ENCODE assay signal across 8 cellular contexts in genomic region chr21:36028127-36029069, GRCh38. TPM values are rescaled to one million over a fixed set of nuclear protein-coding genes. Genes with fewer than 3 reads are reported as not detected.
DNase-seq lines count a peak whose midpoint lies in the region; ATAC-seq and TF ChIP-seq lines count a peak whose summit lies in the region.

No MANE protein-coding gene starts in this region.

- H3K27ac ChIP-seq in colonic mucosa (no peak overlapping the region), right lobe of liver (no peak overlapping the region)

- H3K9ac ChIP-seq in colonic mucosa (ENCODE audit: low read depth in 2 of 2, low read length in 2 of 2), result no peak overlapping the region

- H3K4me1 ChIP-seq in colonic mucosa (no peaks in the 10 kb centered on the region), right lobe of liver (no peaks in the 10 kb centered on the region)

- H3K36me3 ChIP-seq in colonic mucosa (no peaks in the 10 kb centered on the region), right lobe of liver (no peaks in the 10 kb centered on the region)

- H3K4me3 ChIP-seq in GM12865 (ENCODE audit: low read depth, low read length) (no peak overlapping the region), colonic mucosa (no peak overlapping the region), right lobe of liver (no peak overlapping the region)

- TF ChIP-seq CTCF in GM12865 (IDR thresholded peaks at IDR 0.05; ENCODE audit: insufficient read depth, low read depth, low read length, missing control alignments) (peak; percentile 96), colonic mucosa (IDR thresholded peaks at IDR 0.05) (peak; percentile 87), right lobe of liver (IDR thresholded peaks at IDR 0.05) (peak; percentile 86 to 98 (median 93))

- H3K9me3 ChIP-seq in colonic mucosa, result no peaks in the 10 kb centered on the region
- no peaks in the 10 kb centered on the region for H3K9me3 ChIP-seq in right lobe of liver

- 18% methylated on average over 21 of the region's 25 CpGs for WGBS in right lobe of liver (ENCODE audit: insufficient coverage, low coverage, low lambda C conversion rate, missing lambda C conversion rate)

- ATAC-seq in HG03103 (IDR thresholded peaks at IDR 0.05; ENCODE audit: low read depth, unreplicated experiment), result peak; percentile 63
- ATAC-seq in right lobe of liver, result peak; percentile 95 to 100 (median 98)
- no peak for ATAC-seq in HG03469 (IDR thresholded peaks at IDR 0.05; ENCODE audit: unreplicated experiment)

- DNase-seq in GM12865 (ENCODE audit: low read depth), result peak; percentile 73
- peak; percentile 72 to 84 for DNase-seq in NCI-H524 (lab: John Stamatoyannopoulos, UW)
- DNase-seq in activated CD4-positive, alpha-beta T cell treated with anti-CD3 and anti-CD28 coated beads for 48 hours, result peak; percentile 74
- peak; percentile 76 for DNase-seq in colonic mucosa
- peak; percentile 68 to 80 (median 76) for DNase-seq in right lobe of liver
- DNase-seq in stimulated activated CD4-positive, alpha-beta T cell treated with anti-CD3 and anti-CD28 coated beads, TNF-alpha, amount 100 ng/mL, for 48 hours (ENCODE audit: low read depth in 3 of 3), result peak; percentile 21 to 29 (median 26)

- intact Hi-C loops in colonic mucosa (cut with DNase I), result loop anchor here (10.0 kb wide), 1 partner anchor 1274 kb away; no protein-coding TSS in a partner anchor
- intact Hi-C loops in right lobe of liver (cut with DNase I), result no loop called here

- TF ChIP-seq POLR2A in right lobe of liver (IDR thresholded peaks at IDR 0.05), result no peak

- H3K27me3 ChIP-seq in colonic mucosa (no peaks in the 10 kb centered on the region), right lobe of liver (no peaks in the 10 kb centered on the region)

RNA-seq across cellular contexts. Expression of gene SETD4, which starts 31.9 kb away (rescaled TPM):
- total RNA-seq in colonic mucosa, result 10 to 100 TPM; 14.7 to 22.7 TPM
- total RNA-seq in right lobe of liver, result 10 to 100 TPM in 1 of 6 experiments, 1 to 10 TPM in 5; 5.0 to 10.4 (median 7.3) TPM

RNA-seq across cellular contexts. Expression of gene CBR1, which starts 41.4 kb away (rescaled TPM):
- total RNA-seq in colonic mucosa (100 to 1,000 TPM in 1 of 2 donors, 10 to 100 TPM in 1; 81.6 to 131 TPM), right lobe of liver (100 to 1,000 TPM in 4 of 6 experiments, 10 to 100 TPM in 2; 59.1 to 688 (median 211) TPM)

Comparison
In these comparisons a context has a peak if more than half of its experiments do, and no peak if none do; other contexts are left out.
1. DNase-seq: peak in every context shown above with its lines; median percentile 78 in NCI-H524; 76 in colonic mucosa; 76 in right lobe of liver; 74 in activated CD4-positive, alpha-beta T cell treated with anti-CD3 and anti-CD28 coated beads for 48 hours; 73 in GM12865; 26 in stimulated activated CD4-positive, alpha-beta T cell treated with anti-CD3 and anti-CD28 coated beads, TNF-alpha, amount 100 ng/mL, for 48 hours.